8 cellular contexts compared by ENCODE assay signal in the genomic region with DNA sequence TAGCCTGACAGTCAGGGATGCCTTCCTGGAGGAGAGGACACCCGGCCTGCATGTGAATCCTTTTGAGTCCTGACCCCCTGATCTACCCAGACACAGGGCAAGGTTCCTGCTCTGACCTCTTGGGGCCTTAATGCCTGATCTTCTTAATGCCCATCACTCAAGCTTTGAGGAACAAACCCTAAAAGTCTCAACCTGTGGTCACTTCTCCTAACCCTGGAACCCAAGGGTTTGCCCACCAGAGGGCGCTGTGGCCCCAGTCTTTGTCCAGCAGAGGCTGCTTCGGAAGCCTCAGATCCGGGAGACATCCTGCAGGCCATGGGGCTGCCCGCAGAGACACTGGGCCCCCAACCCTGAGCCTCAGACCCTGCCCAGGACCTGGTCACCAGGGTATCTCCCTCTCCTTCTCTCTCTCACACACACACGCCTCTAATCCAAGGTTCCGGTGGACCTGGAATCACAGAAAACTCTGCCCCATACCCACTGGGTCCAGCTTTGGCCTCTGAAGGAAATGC. TPM values are rescaled to one million over a fixed set of nuclear protein-coding genes. Genes with fewer than 3 reads are reported as not detected.
DNase-seq lines count a peak whose midpoint lies in the region; ATAC-seq and TF ChIP-seq lines count a peak whose summit lies in the region.

No MANE protein-coding gene starts in this region.

- H3K27ac Mint-ChIP-seq in activated naive CD4-positive, alpha-beta T cell treated with anti-CD3 and anti-CD28 coated beads for 36 hours, result no peak overlapping the region

- H3K79me2 ChIP-seq in Karpas-422 (ENCODE audit: low read length) (no peaks in the 10 kb centered on the region), SK-N-SH (ENCODE audit: insufficient read depth) (no peaks in the 10 kb centered on the region)

- H3K4me2 ChIP-seq in Karpas-422 (ENCODE audit: low read depth, low read length, poor library complexity, severe bottlenecking) (no peak overlapping the region), SK-N-SH (no peak overlapping the region)

- peak; percentile 32 for ATAC-seq in Right ventricle myocardium inferior
- ATAC-seq in aorta (ENCODE audit: low FRiP score), result peak; percentile 84
- no peak for ATAC-seq in GM18868 (IDR thresholded peaks at IDR 0.05; ENCODE audit: unreplicated experiment)

- DNase-seq in DMS114 treated with DMSO at 0.1 percent for 48 hours (lab: John Stamatoyannopoulos, UW; ENCODE audit: unreplicated experiment) (peak; percentile 56), Karpas-422 (peak; percentile 93), SK-N-SH (peak; percentile 88), Right ventricle myocardium inferior (ENCODE audit: missing footprints) (peak; percentile 92), prostate gland (ENCODE audit: low spot score) (peak; percentile 47), aorta (peak; percentile 89 to 95)
- peak; percentile 91 for DNase-seq in activated naive CD4-positive, alpha-beta T cell treated with anti-CD3 and anti-CD28 coated beads for 36 hours

- H3K36me3 ChIP-seq in Karpas-422 (ENCODE audit: insufficient read depth, low read length) (no peaks in the 10 kb centered on the region), SK-N-SH (replicated peaks in 1 of 2; ENCODE audit: control insufficient read depth in 1 of 2, insufficient read depth in 2 of 2, low read length in 1 of 2) (no peaks in the 10 kb centered on the region), prostate gland (no peaks in the 10 kb centered on the region), aorta (ENCODE audit: control insufficient read depth in 1 of 2, insufficient read depth in 2 of 2, low read length in 1 of 2) (no peaks in the 10 kb centered on the region)

- CTCF ChIA-PET in SK-N-SH (lab: Yijun Ruan, JAX), result interaction anchor here (0.6 to 5.5 kb wide), 35 partner anchors 9 to 481 kb away, joined by 3 to 42 read pairs (median 4); partner anchors contain the start of genes CATSPERG, KCNK6 and PPP1R14A
- CTCF ChIA-PET in activated naive CD4-positive, alpha-beta T cell treated with anti-CD3 and anti-CD28 coated beads for 36 hours (lab: Charles Lee), result interaction anchor here (0.7 to 3.5 kb wide), 13 partner anchors 10 to 998 kb away, joined by 3 to 17 read pairs (median 3); partner anchors contain the start of genes CATSPERG, FAM98C and PSMD8

- H3K27me3 Mint-ChIP-seq in activated naive CD4-positive, alpha-beta T cell treated with anti-CD3 and anti-CD28 coated beads for 36 hours (ENCODE audit: low read depth), result peaks cover 28% of the 10 kb centered on the region

- TF ChIP-seq EP300 in SK-N-SH (IDR thresholded peaks at IDR 0.05; ENCODE audit: borderline replicate concordance in 1 of 2, low read depth in 1 of 2, low read length in 1 of 2), result no peak

- peaks cover 9% of the 10 kb centered on the region for H3K4me1 ChIP-seq in Karpas-422 (ENCODE audit: low read length)
- peaks cover 0 to 1% of the 10 kb centered on the region in 2 experiments; a peak in 1 of 4 replicates for H3K4me1 ChIP-seq in SK-N-SH (ENCODE audit: control insufficient read depth in 1 of 2, insufficient read depth in 2 of 2, low read depth in 1 of 2, low read length in 1 of 2)
- peaks cover 5% of the 10 kb centered on the region for H3K4me1 ChIP-seq in prostate gland (replicated peaks)
- H3K4me1 ChIP-seq in aorta (ENCODE audit: control insufficient read depth in 1 of 2, insufficient read depth in 2 of 2, low read length in 2 of 2), result no peaks in the 10 kb centered on the region

- H3K27ac ChIP-seq in Karpas-422 (ENCODE audit: low read length) (no peak overlapping the region), SK-N-SH (ENCODE audit: low read depth in 2 of 2, low read length in 1 of 2) (no peak overlapping the region), prostate gland (no peak overlapping the region), aorta (ENCODE audit: low read depth in 1 of 2, low read length in 2 of 2) (no peak overlapping the region)

- 27% methylated on average over 6 of the region's 7 CpGs for WGBS in SK-N-SH (ENCODE audit: low lambda C conversion rate)
- 45% methylated on average over 6 of the region's 7 CpGs for WGBS in prostate gland
- 21 to 26% methylated on average over 7 of the region's 7 CpGs for WGBS in aorta, 2 donors

- no peak overlapping the region for H2AFZ ChIP-seq in Karpas-422 (ENCODE audit: low read length)
- peak overlapping the region; percentile 95 for H2AFZ ChIP-seq in SK-N-SH (ENCODE audit: low read depth)

- H3K36me3 Mint-ChIP-seq in activated naive CD4-positive, alpha-beta T cell treated with anti-CD3 and anti-CD28 coated beads for 36 hours (ENCODE audit: low read depth), result no peaks in the 10 kb centered on the region

- H3K9ac ChIP-seq in Karpas-422 (ENCODE audit: low read length), result no peak overlapping the region
- H3K9ac ChIP-seq in SK-N-SH, result no peak overlapping the region

- no peaks in the 10 kb centered on the region for H4K20me1 ChIP-seq in Karpas-422 (ENCODE audit: insufficient read depth, low read depth, low read length)
- no peaks in the 10 kb centered on the region for H4K20me1 ChIP-seq in SK-N-SH (ENCODE audit: insufficient read depth)

- no peaks in the 10 kb centered on the region for H3K9me2 ChIP-seq in Karpas-422 (replicated peaks; ENCODE audit: insufficient read depth, low read length)
- H3K9me2 ChIP-seq in SK-N-SH, result no peaks in the 10 kb centered on the region

- H3K4me3 ChIP-seq in Karpas-422 (ENCODE audit: low read length), result no peak overlapping the region
- H3K4me3 ChIP-seq in SK-N-SH (ENCODE audit: low read depth in 2 of 2, low read length in 1 of 2), result no peak overlapping the region; a peak in 1 of 4 replicates
- no peak overlapping the region for H3K4me3 ChIP-seq in prostate gland
- H3K4me3 ChIP-seq in aorta (ENCODE audit: low read length in 2 of 2), result no peak overlapping the region

- no peaks in the 10 kb centered on the region for H3K9me3 Mint-ChIP-seq in activated naive CD4-positive, alpha-beta T cell treated with anti-CD3 and anti-CD28 coated beads for 36 hours

- H3K27me3 ChIP-seq in Karpas-422 (ENCODE audit: low read length) (no peaks in the 10 kb centered on the region), SK-N-SH (ENCODE audit: insufficient read depth) (no peaks in the 10 kb centered on the region), prostate gland (replicated peaks; ENCODE audit: insufficient read depth) (no peaks in the 10 kb centered on the region), aorta (ENCODE audit: control insufficient read depth in 1 of 2, insufficient read depth in 2 of 2, low read length in 1 of 2) (no peaks in the 10 kb centered on the region)

- TF ChIP-seq RAD21 in SK-N-SH (IDR thresholded peaks at IDR 0.05; ENCODE audit: low read length), result peak; percentile 84

- H3K4me3 Mint-ChIP-seq in activated naive CD4-positive, alpha-beta T cell treated with anti-CD3 and anti-CD28 coated beads for 36 hours, result no peak overlapping the region

- intact Hi-C loops in activated naive CD4-positive, alpha-beta T cell treated with anti-CD3 and anti-CD28 coated beads for 36 hours (cut with micrococcal nuclease), result loop anchor here (2.0 kb wide), 1 partner anchor 101 kb away; the partner anchor contains the start of gene CATSPERG
- intact Hi-C loops in Right ventricle myocardium inferior (cut with DNase I) (loop anchor here (5.0 kb wide), 2 partner anchors 91 to 331 kb away; no protein-coding TSS in a partner anchor), prostate gland (cut with DNase I) (loop anchor here (10.0 kb wide), 1 partner anchor 89 kb away; no protein-coding TSS in a partner anchor), aorta (cut with DNase I) (loop anchor here (1.0 to 2.0 kb wide), 2 partner anchors 101 to 102 kb away; partner anchors contain the start of gene CATSPERG (in 2 of the 2))

- H3F3A ChIP-seq in SK-N-SH (replicated peaks; ENCODE audit: insufficient read depth), result no peaks in the 10 kb centered on the region

- POLR2A ChIA-PET in SK-N-SH (lab: Yijun Ruan, JAX), result interaction anchor here (0.6 kb wide), 1 partner anchor 18 kb away, joined by 4 read pairs; no protein-coding TSS in a partner anchor

- TF ChIP-seq POLR2A in prostate gland (IDR thresholded peaks at IDR 0.05), result no peak

- H3K9me3 ChIP-seq in Karpas-422 (ENCODE audit: low read length) (no peaks in the 10 kb centered on the region), SK-N-SH (no peaks in the 10 kb centered on the region), prostate gland (no peaks in the 10 kb centered on the region), aorta (ENCODE audit: control insufficient read depth, low read length) (no peaks in the 10 kb centered on the region)

- peaks cover 5% of the 10 kb centered on the region for H3K4me1 Mint-ChIP-seq in activated naive CD4-positive, alpha-beta T cell treated with anti-CD3 and anti-CD28 coated beads for 36 hours (ENCODE audit: low read depth)

- TF ChIP-seq CTCF in SK-N-SH (IDR thresholded peaks at IDR 0.05) (peak; percentile 83), prostate gland (IDR thresholded peaks at IDR 0.05) (peak; percentile 32 to 76 (median 70))

TF ChIP-seq in SK-N-SH, 30 proteins besides CTCF, POLR2A, EP300 and RAD21 (continues in another document):
- TF ChIP-seq SMC3 (IDR thresholded peaks at IDR 0.05; ENCODE audit: low read depth, low read length), result peak; percentile 90

RNA-seq across cellular contexts. Expression of gene DPF1, which starts 9.8 kb away (rescaled TPM):
- 2.5 and 3.2 TPM in 2 replicates for total RNA-seq in Karpas-422 (2014; rRNA removed; shearing (Covaris generic); ENCODE audit: low replicate concordance)
- polyA plus RNA-seq in SK-N-SH (2012; rRNA removed) (4.3 and 4.8 TPM in 2 replicates), aorta (under 1 TPM in 1 of 2 donors, not detected in 1; 0.72 TPM)
- 3.0 and 3.9 TPM in 2 replicates for polyA plus RNA-seq in SK-N-SH (2012; cell fraction: cytosol; rRNA removed)
- 12.6 and 17.8 TPM in 2 replicates for polyA plus RNA-seq in SK-N-SH (2012; cell fraction: nucleus; rRNA removed)
- total RNA-seq in activated naive CD4-positive, alpha-beta T cell treated with anti-CD3 and anti-CD28 coated beads for 36 hours, result under 1 TPM; 0.41 to 0.77 TPM
- total RNA-seq in Right ventricle myocardium inferior (0.11 TPM), prostate gland (1 to 10 TPM in 1 of 2 donors, not detected in 1; 1.8 TPM), aorta (1 to 10 TPM; 1.3 to 2.1 TPM)

RNA-seq across cellular contexts. Expression of gene PPP1R14A, which starts 22.4 kb away (rescaled TPM):
- total RNA-seq in Karpas-422 (2014; rRNA removed; shearing (Covaris generic); ENCODE audit: low replicate concordance), result not detected in 2 replicates
- polyA plus RNA-seq in SK-N-SH (2012; rRNA removed), result 1.1 and 1.6 TPM in 2 replicates
- 0.95 and 1.4 TPM in 2 replicates for polyA plus RNA-seq in SK-N-SH (2012; cell fraction: cytosol; rRNA removed)
- polyA plus RNA-seq in SK-N-SH (2012; cell fraction: nucleus; rRNA removed), result 0.85 and 2.1 TPM in 2 replicates
- not detected for total RNA-seq in activated naive CD4-positive, alpha-beta T cell treated with anti-CD3 and anti-CD28 coated beads for 36 hours
- total RNA-seq in Right ventricle myocardium inferior, result 35.9 TPM
- total RNA-seq in prostate gland, result 100 to 1,000 TPM in 1 of 2 donors, 10 to 100 TPM in 1; 44.1 to 151 TPM
- 100 to 1,000 TPM; 306 to 783 TPM for total RNA-seq in aorta
- 1,000 to 10,000 TPM; 1,120 to 1,551 TPM for polyA plus RNA-seq in aorta

RNA-seq across cellular contexts. Expression of gene SPINT2, which starts 30.6 kb away (rescaled TPM):
- total RNA-seq in Karpas-422 (2014; rRNA removed; shearing (Covaris generic); ENCODE audit: low replicate concordance), result 0.22 and 1.7 TPM in 2 replicates
- polyA plus RNA-seq in SK-N-SH (2012; rRNA removed) (1.0 TPM in 2 replicates), aorta (100 to 1,000 TPM; 238 to 292 TPM)
- 1.1 and 2.2 TPM in 2 replicates for polyA plus RNA-seq in SK-N-SH (2012; cell fraction: cytosol; rRNA removed)
- polyA plus RNA-seq in SK-N-SH (2012; cell fraction: nucleus; rRNA removed), result 0.87 and 1.3 TPM in 2 replicates
- 10 to 100 TPM; 35.3 to 36.5 TPM for total RNA-seq in activated naive CD4-positive, alpha-beta T cell treated with anti-CD3 and anti-CD28 coated beads for 36 hours
- total RNA-seq in Right ventricle myocardium inferior (9.1 TPM), prostate gland (100 to 1,000 TPM; 349 to 932 TPM), aorta (100 to 1,000 TPM; 146 to 155 TPM)

Comparison
In these comparisons a context has a peak if more than half of its experiments do, and no peak if none do; other contexts are left out.
1. RNA of gene PPP1R14A, which starts 22.4 kb away (total RNA-seq): 306 to 783 TPM in aorta, 44.1 to 151 TPM in prostate gland and 35.9 TPM in Right ventricle myocardium inferior (single experiment); not detected in activated naive CD4-positive, alpha-beta T cell treated with anti-CD3 and anti-CD28 coated beads for 36 hours and not detected in Karpas-422; every median in the first group is over 10 times any median in the second.
2. Peak in every context shown above with its lines, with median percentiles within 50 percentile points of each other: DNase-seq.